Comparison of ENCODE assay signal across 13 cellular contexts in the genomic region with DNA sequence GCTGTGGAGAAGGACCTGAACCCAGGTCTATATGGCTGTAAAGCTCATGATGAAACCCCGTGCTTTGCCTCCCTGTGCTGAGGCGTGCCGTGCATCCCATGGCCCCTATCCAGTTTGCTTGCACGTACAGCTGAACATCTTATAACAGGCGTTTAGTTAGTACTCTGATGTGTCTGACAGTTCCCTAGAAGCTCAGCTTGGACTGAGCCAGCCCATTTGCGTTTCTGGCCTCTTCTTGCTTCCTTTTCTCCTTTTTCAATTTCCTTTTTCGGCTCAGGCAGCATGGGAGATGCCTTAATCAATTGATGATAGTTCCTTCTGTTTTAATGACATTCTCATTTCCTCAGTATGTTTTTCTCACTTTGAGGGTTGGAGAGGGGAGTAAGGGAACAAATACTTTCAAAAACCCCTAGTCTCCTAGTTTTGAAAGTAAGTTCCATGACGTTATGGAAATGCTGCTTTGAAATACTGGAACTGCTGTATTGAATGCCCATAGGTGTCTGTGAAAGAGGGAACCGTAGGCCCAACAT. TPM values are rescaled to one million over a fixed set of nuclear protein-coding genes. Genes with fewer than 3 reads are reported as not detected.
DNase-seq lines count a peak whose midpoint lies in the region; ATAC-seq and TF ChIP-seq lines count a peak whose summit lies in the region.
"Had no signal": no experiment of that assay in that cellular context is flagged by ENCODE, and none has a peak within 500 bp of the region (broad histone marks: within the 10 kb centered on the region; RNA-seq: fewer than 3 reads in every experiment).

No MANE protein-coding gene starts in this region.

- 72 to 76% methylated on average over 9 of the region's 9 CpGs for WGBS in heart right ventricle, 2 donors

- H3K4me3 ChIP-seq in heart right ventricle (no peak overlapping the region), skeletal muscle satellite cell (ENCODE audit: low read length) (no peak overlapping the region)
- H3K4me3 ChIP-seq: neural progenitor cell had no signal

- no peaks in the 10 kb centered on the region for H3K9me3 Mint-ChIP-seq in CD14-positive monocyte
- H3K9me3 Mint-ChIP-seq: activated B cell treated with CpG ODN at 0.5 μM for 24 hours; activated naive CD4-positive, alpha-beta T cell treated with anti-CD3 and anti-CD28 coated beads, Interleukin-2, amount 50 U/mL, for 72 hours; neural progenitor cell had no signal

- peak overlapping the region; percentile 70 for H3K9ac ChIP-seq in skeletal muscle satellite cell (ENCODE audit: low read depth, low read length)
- H3K9ac ChIP-seq: neural progenitor cell had no signal

- peaks cover 0 to 4% (median 0%) of the 10 kb centered on the region in 3 donors for H3K27me3 Mint-ChIP-seq in CD14-positive monocyte (ENCODE audit: low read depth in 3 of 3)
- H3K27me3 Mint-ChIP-seq in T-helper 17 cell, result no peaks in the 10 kb centered on the region
- H3K27me3 Mint-ChIP-seq: activated B cell treated with CpG ODN at 0.5 μM for 24 hours had no signal

- peak overlapping the region in 8 of 10 donors; percentile 4 to 63 (median 35) for H3K27ac ChIP-seq in heart right ventricle
- H3K27ac ChIP-seq: neural progenitor cell had no signal

- peaks cover 13 to 26% of the 10 kb centered on the region in 2 donors for H3K36me3 Mint-ChIP-seq in CD14-positive monocyte
- H3K36me3 Mint-ChIP-seq in T-helper 17 cell (ENCODE audit: low read depth), result peaks cover 13% of the 10 kb centered on the region

- peak overlapping the region; percentile 69 for H3K4me2 ChIP-seq in skeletal muscle satellite cell (ENCODE audit: low read length)
- H3K4me2 ChIP-seq: neural progenitor cell had no signal

- intact Hi-C loops in CD14-positive monocyte (cut with micrococcal nuclease), result no loop called here
- intact Hi-C loops in heart right ventricle (cut with DNase I), result no loop called here

- H3K27me3 ChIP-seq in heart right ventricle, result no peaks in the 10 kb centered on the region
- no peaks in the 10 kb centered on the region for H3K27me3 ChIP-seq in skeletal muscle satellite cell (ENCODE audit: control insufficient read depth, insufficient read depth, low read length)
- H3K27me3 ChIP-seq: neural progenitor cell had no signal

- H3K27ac Mint-ChIP-seq in CD14-positive monocyte (peak overlapping the region in 5 of 7 donors; percentile 15 to 59 (median 55)), T-helper 17 cell (peak overlapping the region; percentile 12)
- H3K27ac Mint-ChIP-seq: activated B cell treated with CpG ODN at 0.5 μM for 24 hours; activated naive CD4-positive, alpha-beta T cell treated with anti-CD3 and anti-CD28 coated beads, Interleukin-2, amount 50 U/mL, for 72 hours; neural progenitor cell had no signal

- ATAC-seq in T-helper 17 cell (no peak), heart right ventricle (no peak)
- ATAC-seq: activated naive CD4-positive, alpha-beta T cell treated with anti-CD3 and anti-CD28 coated beads, Interleukin-2, amount 50 U/mL, for 72 hours had no signal

- H3K4me3 Mint-ChIP-seq in CD14-positive monocyte, result no peak overlapping the region
- no peak overlapping the region for H3K4me3 Mint-ChIP-seq in T-helper 17 cell
- H3K4me3 Mint-ChIP-seq: activated B cell treated with CpG ODN at 0.5 μM for 24 hours, neural progenitor cell had no signal

- no peaks in the 10 kb centered on the region for H3K36me3 ChIP-seq in heart right ventricle
- peaks cover 4% of the 10 kb centered on the region for H3K36me3 ChIP-seq in skeletal muscle satellite cell (ENCODE audit: insufficient read depth, low read length)
- H3K36me3 ChIP-seq: neural progenitor cell had no signal

- peaks cover 34% of the 10 kb centered on the region for H3K4me1 Mint-ChIP-seq in CD14-positive monocyte
- peaks cover 32% of the 10 kb centered on the region for H3K4me1 Mint-ChIP-seq in T-helper 17 cell
- H3K4me1 Mint-ChIP-seq: activated B cell treated with CpG ODN at 0.5 μM for 24 hours had no signal

- no peak for TF ChIP-seq CTCF in CD14-positive monocyte (IDR thresholded peaks at IDR 0.05)
- no peak for TF ChIP-seq CTCF in heart right ventricle (IDR thresholded peaks at IDR 0.05)

- H3K9me3 ChIP-seq in T-helper 17 cell (ENCODE audit: control insufficient read depth, low read length, poor library complexity, severe bottlenecking) (no peaks in the 10 kb centered on the region), heart right ventricle (no peaks in the 10 kb centered on the region), skeletal muscle satellite cell (replicated peaks; ENCODE audit: low read length) (no peaks in the 10 kb centered on the region)

- DNase-seq in CD14-positive monocyte (ENCODE audit: low spot score) (no peak), T-helper 17 cell (no peak), heart right ventricle (no peak), germinal center (ENCODE audit: low spot score) (no peak), DMS 273 treated with DMSO at 0.1 percent for 48 hours (lab: John Stamatoyannopoulos, UW) (no peak), NCI-H2081 treated with DMSO at 0.1 percent for 48 hours (lab: John Stamatoyannopoulos, UW) (no peak), NCI-H2081 (lab: John Stamatoyannopoulos, UW) (no peak)
- DNase-seq: activated B cell treated with CpG ODN at 0.5 μM for 24 hours, NCI-H1092, NCI-H345 had no signal

- H3K4me1 ChIP-seq in heart right ventricle (peaks cover 0 to 43% (median 22%) of the 10 kb centered on the region in 9 donors), skeletal muscle satellite cell (ENCODE audit: control insufficient read depth, insufficient read depth, low read length) (peaks cover 40% of the 10 kb centered on the region)
- H3K4me1 ChIP-seq: neural progenitor cell had no signal

RNA-seq across cellular contexts. Expression of a gene that starts 18.8 kb away (rescaled TPM):
- polyA plus RNA-seq in CD14-positive monocyte (10 to 100 TPM; 11.8 to 12.6 TPM), heart right ventricle (1 to 10 TPM; 2.1 to 5.9 TPM)
- total RNA-seq in T-helper 17 cell (10 to 100 TPM; 11.3 to 19.2 TPM), heart right ventricle (10 to 100 TPM in 4 of 10 donors, 1 to 10 TPM in 6; 3.9 to 11.9 (median 8.7) TPM)
- total RNA-seq in skeletal muscle satellite cell (2012; rRNA removed), result 10.9 and 11.9 TPM in 2 replicates
